In genomic region chr11:128517457-128518230, GRCh38 we compare ENCODE assay signal across 9 cellular contexts.
DNase-seq lines count a peak whose midpoint lies in the region; ATAC-seq, FAIRE-seq and TF ChIP-seq lines count a peak whose summit lies in the region.
"Had no signal": no experiment of that assay in that cellular context is flagged by ENCODE, and none has a peak within 500 bp of the region (broad histone marks: within the 10 kb centered on the region; RNA-seq: fewer than 3 reads in every experiment).

No MANE protein-coding gene starts in this region.

- POLR2A ChIA-PET in WTC11 (lab: Charles Lee), result interaction anchor here (0.5 kb wide), 1 partner anchor 78 kb away, joined by 3 read pairs; no protein-coding TSS in a partner anchor
- POLR2A ChIA-PET in A673 (lab: Charles Lee; ENCODE audit: low non-redundant PET), result no interaction called here

- H3K9me3 Mint-ChIP-seq in WTC11, result no peaks in the 10 kb centered on the region
- H3K9me3 Mint-ChIP-seq: neural progenitor cell had no signal

- H3K27me3 ChIP-seq in esophagus (ENCODE audit: control insufficient read depth in 1 of 2, insufficient read depth in 2 of 2, low read length in 2 of 2), result no peaks in the 10 kb centered on the region
- H3K27me3 ChIP-seq in small intestine (ENCODE audit: control insufficient read depth in 2 of 2, insufficient read depth in 2 of 2, low read length in 2 of 2), result no peaks in the 10 kb centered on the region
- peaks cover 93% of the 10 kb centered on the region for H3K27me3 ChIP-seq in A673 (replicated peaks; ENCODE audit: insufficient read depth, low read depth, low read length, poor library complexity)

- H3K9me3 ChIP-seq in esophagus (ENCODE audit: control insufficient read depth in 2 of 2, insufficient read depth in 1 of 2, low read depth in 1 of 2, low read length in 1 of 2) (no peaks in the 10 kb centered on the region), small intestine (ENCODE audit: control insufficient read depth, low read depth) (no peaks in the 10 kb centered on the region), A673 (ENCODE audit: low read depth, low read length, poor library complexity, severe bottlenecking) (no peaks in the 10 kb centered on the region)

- peak overlapping the region; percentile 32 to 55 for H3K27ac ChIP-seq in esophagus (ENCODE audit: low read depth in 2 of 2, low read length in 1 of 2)
- peak overlapping the region in 1 of 2 donors; percentile 51 for H3K27ac ChIP-seq in small intestine (ENCODE audit: low read depth in 1 of 2, low read length in 1 of 2)
- no peak overlapping the region for H3K27ac ChIP-seq in A673 (ENCODE audit: low read depth, low read length, poor library complexity, severe bottlenecking)
- H3K27ac ChIP-seq: neural progenitor cell had no signal

- peak overlapping the region; percentile 95 for H3K4me3 ChIP-seq in GM08714 (ENCODE audit: low read length)
- peak overlapping the region; percentile 11 to 42 for H3K4me3 ChIP-seq in esophagus (ENCODE audit: low read depth in 1 of 2, low read length in 2 of 2)
- peak overlapping the region; percentile 19 to 30 for H3K4me3 ChIP-seq in small intestine (ENCODE audit: low read depth in 1 of 2, low read length in 2 of 2)
- no peak overlapping the region for H3K4me3 ChIP-seq in A673 (ENCODE audit: low read depth, low read length, poor library complexity, severe bottlenecking)
- H3K4me3 ChIP-seq: neural progenitor cell had no signal

- intact Hi-C loops in A673 (cut with micrococcal nuclease; ENCODE audit: unreplicated experiment), result no loop called here

- H3K4me1 ChIP-seq in esophagus (ENCODE audit: control insufficient read depth in 2 of 2, insufficient read depth in 2 of 2, low read length in 1 of 2) (peaks cover 0 to 1% of the 10 kb centered on the region in 2 donors), small intestine (ENCODE audit: control insufficient read depth in 2 of 2, insufficient read depth in 1 of 2, low read depth in 1 of 2, low read length in 1 of 2) (peaks cover 0 to 5% of the 10 kb centered on the region in 2 donors), A673 (ENCODE audit: insufficient read depth, low read length, poor library complexity, severe bottlenecking) (no peaks in the 10 kb centered on the region)
- H3K4me1 ChIP-seq: neural progenitor cell had no signal

- H3K36me3 ChIP-seq in esophagus (ENCODE audit: control insufficient read depth in 2 of 2, insufficient read depth in 2 of 2, low read length in 1 of 2) (no peaks in the 10 kb centered on the region), small intestine (ENCODE audit: control insufficient read depth in 2 of 2, insufficient read depth in 2 of 2, low read length in 2 of 2) (peaks cover 0 to 6% of the 10 kb centered on the region in 2 donors), A673 (ENCODE audit: insufficient read depth, low read length, poor library complexity, severe bottlenecking) (no peaks in the 10 kb centered on the region)
- H3K36me3 ChIP-seq: neural progenitor cell had no signal

- H3K36me3 Mint-ChIP-seq in WTC11, result no peaks in the 10 kb centered on the region
- H3K36me3 Mint-ChIP-seq: neural progenitor cell had no signal

- ATAC-seq in WTC11 (no peak), HG03354 (IDR thresholded peaks at IDR 0.05; ENCODE audit: poor library complexity, severe bottlenecking, unreplicated experiment) (no peak)

- no TSS peak for BruUV-seq in A673 (replicated peaks; lab: Mats Ljungman, UMichigan)

- H3K4me1 Mint-ChIP-seq in WTC11, result peaks cover 62% of the 10 kb centered on the region

- TF ChIP-seq CTCF in WTC11 (IDR thresholded peaks at IDR 0.05) (no peak), A673 (conservative IDR thresholded peaks at IDR 0.05; ENCODE audit: low read depth, low read length) (no peak)

- CTCF ChIA-PET in WTC11 (lab: Charles Lee) (interaction anchor here (1.1 to 2.0 kb wide), 2 partner anchors 36 to 114 kb away, joined by 4 to 7 read pairs; no protein-coding TSS in a partner anchor), A673 (lab: Charles Lee) (no interaction called here)

- no peak overlapping the region for H3K27ac Mint-ChIP-seq in WTC11
- H3K27ac Mint-ChIP-seq: neural progenitor cell had no signal

- DNase-seq in RKO (ENCODE audit: low spot score) (peak; percentile 41), small intestine (no peak), WTC11 (ENCODE audit: low spot score) (no peak), A673 (ENCODE audit: low spot score) (no peak), islet precursor cell (no peak)

- no peak for FAIRE-seq in small intestine (lab: Jason Lieb, UNC)

- peaks cover 17% of the 10 kb centered on the region for H3K27me3 Mint-ChIP-seq in WTC11 (ENCODE audit: low read depth)

- no peak overlapping the region for H3K4me3 Mint-ChIP-seq in WTC11
- H3K4me3 Mint-ChIP-seq: neural progenitor cell had no signal

- 65 to 69% methylated on average over 5 of the region's 5 CpGs for WGBS in esophagus, 2 donors
- 53 to 86% (median 55%) methylated on average over 5 of the region's 5 CpGs for WGBS in small intestine, 3 donors

TF ChIP-seq in WTC11, 78 proteins besides CTCF, POLR2A, EP300 and RAD21 (continues in another document):
- TF ChIP-seq USF1 (CRISPR knock-in tag; IDR thresholded peaks at IDR 0.05) (no peak), ESRRA (CRISPR knock-in tag; IDR thresholded peaks at IDR 0.05; ENCODE audit: borderline replicate concordance) (no peak), E2F4 (CRISPR knock-in tag; IDR thresholded peaks at IDR 0.05; ENCODE audit: borderline replicate concordance, low read depth) (no peak), ZNF416 (CRISPR knock-in tag; IDR thresholded peaks at IDR 0.05) (no peak), FOXK1 (CRISPR knock-in tag; IDR thresholded peaks at IDR 0.05) (no peak), SP1 (CRISPR knock-in tag; conservative IDR thresholded peaks at IDR 0.05) (no peak), CREB1 (CRISPR knock-in tag; IDR thresholded peaks at IDR 0.05) (no peak), TEAD1 (CRISPR knock-in tag; IDR thresholded peaks at IDR 0.05) (no peak), ZNF425 (CRISPR knock-in tag; conservative IDR thresholded peaks at IDR 0.05) (no peak), NFE2L1 (CRISPR knock-in tag; IDR thresholded peaks at IDR 0.05) (no peak), MYBL2 (CRISPR knock-in tag; IDR thresholded peaks at IDR 0.05) (no peak), ZNF512 (CRISPR knock-in tag; IDR thresholded peaks at IDR 0.05; ENCODE audit: borderline replicate concordance) (no peak), E2F1 (CRISPR knock-in tag; IDR thresholded peaks at IDR 0.05) (no peak), SMAD3 (CRISPR knock-in tag; IDR thresholded peaks at IDR 0.05; ENCODE audit: borderline replicate concordance) (no peak)
